ENCODE assay signal across 4 cellular contexts in genomic region chr14:73562256-73562655, GRCh38. TPM values are rescaled to one million over a fixed set of nuclear protein-coding genes. Genes with fewer than 3 reads are reported as not detected.
"Had no signal": no experiment of that assay in that cellular context is flagged by ENCODE, and none has a peak within 500 bp of the region (broad histone marks: within the 10 kb centered on the region; RNA-seq: fewer than 3 reads in every experiment).

No MANE protein-coding gene starts in this region.

RNA-seq across cellular contexts. Expression of gene HEATR4, which starts 3.5 kb away (rescaled TPM):
- total RNA-seq: LHCN-M2, NCI-H460 had no signal

RNA-seq across cellular contexts. Expression of gene ACOT4, which starts 29.4 kb away (rescaled TPM):
- total RNA-seq: MCF 10A had no signal

RNA-seq across cellular contexts. Expression of gene ACOT6, which starts 50.1 kb away (rescaled TPM):
- total RNA-seq: LHCN-M2, M059J, MCF 10A, NCI-H460 had no signal
